In genomic region chr10:26622891-26623290, GRCh38 we compare ENCODE assay signal across 1 cellular context.
TF ChIP-seq lines count a peak whose summit lies in the region.

No MANE protein-coding gene starts in this region.

TF ChIP-seq in HCT116, 20 proteins besides CTCF, POLR2A, EP300 and RAD21 (continued from another document):
- TF ChIP-seq EZH2phosphoT487 (IDR thresholded peaks at IDR 0.05; ENCODE audit: borderline replicate concordance) = no peak
- no peak for TF ChIP-seq CEBPB (IDR thresholded peaks at IDR 0.05; ENCODE audit: low read depth)
- TF ChIP-seq ZBTB33 (IDR thresholded peaks at IDR 0.05; ENCODE audit: extremely low read depth, insufficient replicate concordance, low read length) = no peak
- TF ChIP-seq SIN3A (IDR thresholded peaks at IDR 0.05; ENCODE audit: low read depth) = no peak
- no peak for TF ChIP-seq REST (IDR thresholded peaks at IDR 0.05; ENCODE audit: low read depth)
- no peak for TF ChIP-seq JUND (IDR thresholded peaks at IDR 0.05)
- no peak for TF ChIP-seq SP1 (IDR thresholded peaks at IDR 0.05; ENCODE audit: low read depth)
- TF ChIP-seq ATF3 (IDR thresholded peaks at IDR 0.05) = no peak
- no peak for TF ChIP-seq ZFX (IDR thresholded peaks at IDR 0.05)
- no peak for TF ChIP-seq FOSL1 (IDR thresholded peaks at IDR 0.05; ENCODE audit: low read depth)
- TF ChIP-seq ZNF274 (IDR thresholded peaks at IDR 0.05; ENCODE audit: low read depth, low read length) = no peak
- TF ChIP-seq YY1 (IDR thresholded peaks at IDR 0.05; ENCODE audit: extremely low read depth, insufficient replicate concordance, low read depth, low read length) = no peak
- TF ChIP-seq ELF1 (IDR thresholded peaks at IDR 0.05; ENCODE audit: borderline replicate concordance, low read depth) = no peak
- no peak for TF ChIP-seq EZH2 (IDR thresholded peaks at IDR 0.05)
- no peak for TF ChIP-seq CBX3 (IDR thresholded peaks at IDR 0.05; ENCODE audit: low read depth)
- no peak for TF ChIP-seq TCF7L2 (IDR thresholded peaks at IDR 0.05; ENCODE audit: borderline replicate concordance, extremely low read depth, insufficient read depth, insufficient read length)
- no peak for TF ChIP-seq POLR2AphosphoS5 (IDR thresholded peaks at IDR 0.05; ENCODE audit: low read depth, low read length)
- TF ChIP-seq EGR1 (IDR thresholded peaks at IDR 0.05; ENCODE audit: low read depth) = no peak
- no peak for TF ChIP-seq SRF (IDR thresholded peaks at IDR 0.05; ENCODE audit: low read depth)
TF ChIP-seq in HCT116: peak in this region for 0.
